14 cellular contexts compared by ENCODE assay signal in genomic region chr17:8106980-8107379, GRCh38. TPM values are rescaled to one million over a fixed set of nuclear protein-coding genes. Genes with fewer than 3 reads are reported as not detected.
DNase-seq lines count a peak whose midpoint lies in the region; ATAC-seq, FAIRE-seq and TF ChIP-seq lines count a peak whose summit lies in the region.
"Not testable (repeated sequence)": the region's sequence is repeated elsewhere in the genome, so short reads cannot be mapped to it uniquely, and the experiment has no call there.
"Had no signal": no experiment of that assay in that cellular context is flagged by ENCODE, and none has a peak within 500 bp of the region (broad histone marks: within the 10 kb centered on the region; RNA-seq: fewer than 3 reads in every experiment).

No MANE protein-coding gene starts in this region.

- H3K4me1 ChIP-seq in K562 (replicated peaks in 1 of 2; ENCODE audit: control insufficient read depth in 2 of 2, insufficient read depth in 2 of 2, low read length in 2 of 2) (peaks cover 10 to 19% of the 10 kb centered on the region in 2 experiments; a peak in 4 of 5 replicates), foreskin keratinocyte (peaks cover 20% of the 10 kb centered on the region)

- POLR2A ChIA-PET in CD4-positive, alpha-beta T cell (lab: Charles Lee); RWPE1 (lab: Yijun Ruan, JAX; ENCODE audit: low non-redundant PET); K562 (lab: Yijun Ruan, JAX): not testable (repeated sequence)

- H3K4me2 ChIP-seq in K562 (ENCODE audit: insufficient read depth, low read length), result not testable (repeated sequence)

- not testable (repeated sequence) for H3K27me3 Mint-ChIP-seq in CD4-positive, alpha-beta T cell
- peaks cover 14% of the 10 kb centered on the region for H3K27me3 Mint-ChIP-seq in stimulated activated naive CD8-positive, alpha-beta T cell treated with anti-CD3 and anti-CD28 coated beads, Interleukin-15, Interleukin-2, amounts not matched to agents 100 ng/mL and 50 ng/mL, for 24 hours

- CTCF ChIA-PET in CD4-positive, alpha-beta T cell (lab: Charles Lee), result interaction anchor here (0.9 kb wide), 1 partner anchor 12 kb away, joined by 5 read pairs; the partner anchor contains the start of gene ALOXE3
- CTCF ChIA-PET in RWPE1 (lab: Yijun Ruan, JAX) (interaction anchor here (0.8 to 1.3 kb wide), 4 partner anchors 14 to 33 kb away, joined by 3 to 5 read pairs (median 4); no protein-coding TSS in a partner anchor), K562 (lab: Yijun Ruan, JAX; ENCODE audit: low intra/inter-chr PET ratio) (interaction anchor here (0.6 kb wide), 1 partner anchor 48 kb away, joined by 3 read pairs; no protein-coding TSS in a partner anchor)

- not testable (repeated sequence) for TF ChIP-seq EP300 in K562 (IDR thresholded peaks at IDR 0.05; ENCODE audit: low read length)

- WGBS in K562 (ENCODE audit: insufficient coverage, low coverage, missing lambda C conversion rate), result 64% methylated on average over 4 of the region's 4 CpGs

- FAIRE-seq in K562 (lab: Jason Lieb, UNC), result not testable (repeated sequence)

- in situ Hi-C loops in K562 (cut with MboI), result not testable (repeated sequence)

- intact Hi-C loops in CD4-positive, alpha-beta T cell (cut with DNase I, micrococcal nuclease); K562 (cut with micrococcal nuclease): not testable (repeated sequence)

- H3K36me3 ChIP-seq in K562 (ENCODE audit: control insufficient read depth, insufficient read depth, low read length), result not testable (repeated sequence)

- not testable (repeated sequence) for H3K4me1 Mint-ChIP-seq in CD4-positive, alpha-beta T cell (ENCODE audit: low read depth); stimulated activated naive CD8-positive, alpha-beta T cell treated with anti-CD3 and anti-CD28 coated beads, Interleukin-15, Interleukin-2, amounts not matched to agents 100 ng/mL and 50 ng/mL, for 24 hours (ENCODE audit: low read depth)

- not testable (repeated sequence) for H4K20me1 ChIP-seq in K562 (replicated peaks; ENCODE audit: control insufficient read depth, insufficient read depth, low read length)

- ATAC-seq in CD4-positive, alpha-beta T cell (ENCODE audit: poor library complexity); K562; foreskin keratinocyte: not testable (repeated sequence)

- not testable (repeated sequence) for BruUV-seq in K562 (replicated peaks; lab: Mats Ljungman, UMichigan)

- not testable (repeated sequence) for TF ChIP-seq POLR2A in K562 (conservative IDR thresholded peaks at IDR 0.05)

- H3K4me3 Mint-ChIP-seq in CD4-positive, alpha-beta T cell, result peak overlapping the region; percentile 14
- not testable (repeated sequence) for H3K4me3 Mint-ChIP-seq in stimulated activated naive CD8-positive, alpha-beta T cell treated with anti-CD3 and anti-CD28 coated beads, Interleukin-15, Interleukin-2, amounts not matched to agents 100 ng/mL and 50 ng/mL, for 24 hours

- H3K9me3 ChIP-seq in CD4-positive, alpha-beta T cell (ENCODE audit: control insufficient read depth, low read length); K562 (replicated peaks; ENCODE audit: control insufficient read depth, insufficient read depth, low read depth, low read length): not testable (repeated sequence)

- not testable (repeated sequence) for H3K9ac ChIP-seq in K562 (ENCODE audit: insufficient read depth in 1 of 2, low read depth in 2 of 2, low read length in 2 of 2)

- H3K9me1 ChIP-seq in K562 (ENCODE audit: control insufficient read depth, insufficient read depth, low read length), result not testable (repeated sequence)

- H3K9me3 Mint-ChIP-seq in CD4-positive, alpha-beta T cell; stimulated activated naive CD8-positive, alpha-beta T cell treated with anti-CD3 and anti-CD28 coated beads, Interleukin-15, Interleukin-2, amounts not matched to agents 100 ng/mL and 50 ng/mL, for 24 hours: not testable (repeated sequence)

- H3K4me3 ChIP-seq in K562, result not testable (repeated sequence)

- DNase-seq in CD4-positive, alpha-beta T cell; RWPE1 (ENCODE audit: low spot score); K562 (ENCODE audit: extremely low read depth in 1 of 4, low spot score in 3 of 4); epithelial cell of prostate (ENCODE audit: low read depth, low spot score); foreskin keratinocyte: not testable (repeated sequence)

- H3K27ac ChIP-seq in CD4-positive, alpha-beta T cell (ENCODE audit: low read depth, low read length); K562 (ENCODE audit: extremely low read depth, low read depth, low read length): not testable (repeated sequence)
- peak overlapping the region; percentile 60 for H3K27ac ChIP-seq in RWPE1
- H3K27ac ChIP-seq in epithelial cell of prostate, result peak overlapping the region; percentile 99
- peak overlapping the region; percentile 65 for H3K27ac ChIP-seq in foreskin keratinocyte

- H3K79me2 ChIP-seq in K562 (ENCODE audit: control insufficient read depth, insufficient read depth, low read length), result not testable (repeated sequence)

- TF ChIP-seq RAD21 in K562 (CRISPR knock-in tag; conservative IDR thresholded peaks at IDR 0.05 in 1 of 2, IDR thresholded peaks at IDR 0.05 in 1 of 2), result not testable (repeated sequence)

- H3K27ac Mint-ChIP-seq in CD4-positive, alpha-beta T cell, result not testable (repeated sequence)
- H3K27ac Mint-ChIP-seq in stimulated activated naive CD8-positive, alpha-beta T cell treated with anti-CD3 and anti-CD28 coated beads, Interleukin-15, Interleukin-2, amounts not matched to agents 100 ng/mL and 50 ng/mL, for 24 hours, result peak overlapping the region; percentile 22

- not testable (repeated sequence) for H2AFZ ChIP-seq in K562 (ENCODE audit: low read depth, low read length)

- H3K36me3 Mint-ChIP-seq in CD4-positive, alpha-beta T cell (ENCODE audit: low read depth); stimulated activated naive CD8-positive, alpha-beta T cell treated with anti-CD3 and anti-CD28 coated beads, Interleukin-15, Interleukin-2, amounts not matched to agents 100 ng/mL and 50 ng/mL, for 24 hours (ENCODE audit: low read depth): not testable (repeated sequence)

- H3K27me3 ChIP-seq in CD4-positive, alpha-beta T cell (ENCODE audit: control insufficient read depth, insufficient read depth, low read length); K562 (ENCODE audit: control insufficient read depth in 2 of 2, insufficient read depth in 2 of 2, low read length in 2 of 2); foreskin keratinocyte: not testable (repeated sequence)

- TF ChIP-seq CTCF in CD4-positive, alpha-beta T cell (IDR thresholded peaks at IDR 0.05); RWPE1 (conservative IDR thresholded peaks at IDR 0.05; ENCODE audit: low read depth); K562 (IDR thresholded peaks at IDR 0.05 in 2 of 3, conservative IDR thresholded peaks at IDR 0.05 in 1 of 3; ENCODE audit: insufficient read depth in 2 of 3, low read depth in 1 of 3, low read length in 3 of 3); foreskin keratinocyte (conservative IDR thresholded peaks at IDR 0.05): not testable (repeated sequence)

RNA-seq across cellular contexts. Expression of gene ALOXE3, which starts 11.3 kb away (rescaled TPM):
- total RNA-seq in CD4-positive, alpha-beta T cell, result under 1 TPM; 0.81 to 0.91 TPM
- total RNA-seq in K562 (2011; cell fraction: chromatin; rRNA removed; ENCODE audit: low replicate concordance), result 0.12 TPM in 1 of 2 replicates, not detected in the other
- total RNA-seq in K562 (2011; cell fraction: nucleolus; rRNA removed), result not detected in 2 replicates
- not detected in 2 replicates for total RNA-seq in K562 (2011; cell fraction: nucleoplasm; rRNA removed)
- total RNA-seq in K562 (2014; rRNA removed) (not detected in 2 replicates), K562 (2014; rRNA removed; fragmentation: Illumina TruSeq; extraction: Trizol) (not detected in 2 replicates), K562 (2015; rRNA removed; fragmentation: Illumina TruSeq; extraction: Trizol) (0.04 TPM in 1 of 2 replicates, not detected in the other), K562 (2021) (not detected in 2 replicates), foreskin keratinocyte (2.4 and 4.7 TPM in 2 replicates)
- polyA plus RNA-seq in K562 (2011; rRNA removed) (not detected in 2 replicates), K562 (2014; fragmentation: Illumina TruSeq; extraction: Trizol) (not detected in 2 replicates), K562 (2014; fragmentation: Nextera tagmentation; extraction: Ambion mirVana) (not detected), K562 (2014; rRNA removed) (0.04 TPM in 1 of 2 replicates, not detected in the other), foreskin keratinocyte (4.0 and 8.4 TPM in 2 replicates)
- not detected in 2 replicates for polyA plus RNA-seq in K562 (2011; cell fraction: cytosol; rRNA removed)
- 0.03 and 0.06 TPM in 2 replicates for polyA plus RNA-seq in K562 (2011; cell fraction: nucleus; rRNA removed)
- 0.14 TPM in 1 of 2 replicates, not detected in the other for polyA plus RNA-seq in K562 (2012)
- polyA minus RNA-seq in K562 (2011; rRNA and poly(A)+ RNA removed), result not detected in 2 replicates
- polyA minus RNA-seq in K562 (2011; cell fraction: cytosol; rRNA and poly(A)+ RNA removed), result not detected in 2 replicates
- polyA minus RNA-seq in K562 (2011; cell fraction: nucleus; rRNA and poly(A)+ RNA removed), result not detected in 2 replicates
- total RNA-seq: A172; B cell; CD8-positive, alpha-beta memory T cell; Daoy; GM12878 had no signal
- polyA plus RNA-seq: CD8-positive, alpha-beta memory T cell had no signal

RNA-seq across cellular contexts. Expression of gene HES7, which starts 16.9 kb away (rescaled TPM):
- under 1 TPM; 0.52 to 0.53 TPM for total RNA-seq in CD4-positive, alpha-beta T cell
- 0.51 and 1.1 TPM in 2 replicates for total RNA-seq in K562 (2011; cell fraction: chromatin; rRNA removed; ENCODE audit: low replicate concordance)
- total RNA-seq in K562 (2011; cell fraction: nucleolus; rRNA removed), result 0.92 and 1.2 TPM in 2 replicates
- 0.66 and 1.3 TPM in 2 replicates for total RNA-seq in K562 (2011; cell fraction: nucleoplasm; rRNA removed)
- total RNA-seq in K562 (2014; rRNA removed) (0.09 and 0.45 TPM in 2 replicates), K562 (2014; rRNA removed; fragmentation: Illumina TruSeq; extraction: Trizol) (0.22 TPM in 1 of 2 replicates, not detected in the other), K562 (2015; rRNA removed; fragmentation: Illumina TruSeq; extraction: Trizol) (not detected in 2 replicates), K562 (2021) (1.1 and 2.2 TPM in 2 replicates), foreskin keratinocyte (1.0 and 1.1 TPM in 2 replicates)
- polyA plus RNA-seq in K562 (2011; rRNA removed) (0.14 and 0.31 TPM in 2 replicates), K562 (2014; fragmentation: Illumina TruSeq; extraction: Trizol) (0.11 and 0.13 TPM in 2 replicates), K562 (2014; fragmentation: Nextera tagmentation; extraction: Ambion mirVana) (under 1 TPM; 0.03 to 0.06 TPM), K562 (2014; rRNA removed) (0.16 and 1.7 TPM in 2 replicates), foreskin keratinocyte (2.6 and 2.8 TPM in 2 replicates)
- 0.16 and 0.94 TPM in 2 replicates for polyA plus RNA-seq in K562 (2011; cell fraction: cytosol; rRNA removed)
- polyA plus RNA-seq in K562 (2011; cell fraction: nucleus; rRNA removed), result 1.4 and 3.3 TPM in 2 replicates
- 0.22 and 0.29 TPM in 2 replicates for polyA plus RNA-seq in K562 (2012)
- 0.11 TPM in 1 of 2 replicates, not detected in the other for polyA minus RNA-seq in K562 (2011; rRNA and poly(A)+ RNA removed)
- not detected in 2 replicates for polyA minus RNA-seq in K562 (2011; cell fraction: cytosol; rRNA and poly(A)+ RNA removed)
- 0.56 and 0.94 TPM in 2 replicates for polyA minus RNA-seq in K562 (2011; cell fraction: nucleus; rRNA and poly(A)+ RNA removed)
- total RNA-seq: A172; B cell; CD4-positive, alpha-beta memory T cell had no signal
- polyA plus RNA-seq: BJ; CD4-positive, alpha-beta memory T cell; CD8-positive, alpha-beta memory T cell had no signal

RNA-seq across cellular contexts. Expression of gene ALOX12B, which starts 19.5 kb away (rescaled TPM):
- total RNA-seq in CD4-positive, alpha-beta T cell, result under 1 TPM in 1 of 2 experiments, not detected in 1; 0.41 TPM
- not detected in 2 replicates for total RNA-seq in K562 (2011; cell fraction: chromatin; rRNA removed; ENCODE audit: low replicate concordance)
- not detected in 2 replicates for total RNA-seq in K562 (2011; cell fraction: nucleolus; rRNA removed)
- total RNA-seq in K562 (2011; cell fraction: nucleoplasm; rRNA removed), result not detected in 2 replicates
- total RNA-seq in K562 (2014; rRNA removed), result not detected in 2 replicates
- total RNA-seq in K562 (2014; rRNA removed; fragmentation: Illumina TruSeq; extraction: Trizol), result not detected in 2 replicates
- total RNA-seq in K562 (2015; rRNA removed; fragmentation: Illumina TruSeq; extraction: Trizol), result not detected in 2 replicates
- total RNA-seq in K562 (2021), result not detected in 2 replicates
- not detected in 2 replicates for polyA plus RNA-seq in K562 (2011; rRNA removed)
- polyA plus RNA-seq in K562 (2011; cell fraction: cytosol; rRNA removed), result not detected in 2 replicates
- not detected in 2 replicates for polyA plus RNA-seq in K562 (2011; cell fraction: nucleus; rRNA removed)
- polyA plus RNA-seq in K562 (2012), result not detected in 2 replicates
- polyA plus RNA-seq in K562 (2014; fragmentation: Illumina TruSeq; extraction: Trizol), result not detected in 2 replicates
- polyA plus RNA-seq in K562 (2014; fragmentation: Nextera tagmentation; extraction: Ambion mirVana), result not detected
- not detected in 2 replicates for polyA plus RNA-seq in K562 (2014; rRNA removed)
- polyA minus RNA-seq in K562 (2011; rRNA and poly(A)+ RNA removed), result not detected in 2 replicates
- not detected in 2 replicates for polyA minus RNA-seq in K562 (2011; cell fraction: cytosol; rRNA and poly(A)+ RNA removed)
- polyA minus RNA-seq in K562 (2011; cell fraction: nucleus; rRNA and poly(A)+ RNA removed), result not detected in 2 replicates
- total RNA-seq in foreskin keratinocyte, result 0.25 and 0.31 TPM in 2 replicates
- 0.30 and 0.43 TPM in 2 replicates for polyA plus RNA-seq in foreskin keratinocyte
- total RNA-seq: A172, Daoy, G401 had no signal
- polyA plus RNA-seq: BJ; CD8-positive, alpha-beta memory T cell had no signal

RNA-seq across cellular contexts. Expression of gene PER1, which starts 45.2 kb away (rescaled TPM):
- 1,000 to 10,000 TPM; 1,723 to 1,794 TPM for total RNA-seq in CD4-positive, alpha-beta T cell
- total RNA-seq in K562 (2011; cell fraction: chromatin; rRNA removed; ENCODE audit: low replicate concordance), result 48.2 and 140 TPM in 2 replicates
- 69.2 and 70.9 TPM in 2 replicates for total RNA-seq in K562 (2011; cell fraction: nucleolus; rRNA removed)
- 56.7 and 63.2 TPM in 2 replicates for total RNA-seq in K562 (2011; cell fraction: nucleoplasm; rRNA removed)
- total RNA-seq in K562 (2014; rRNA removed) (4.5 and 10.5 TPM in 2 replicates), K562 (2014; rRNA removed; fragmentation: Illumina TruSeq; extraction: Trizol) (1.3 and 2.1 TPM in 2 replicates), K562 (2015; rRNA removed; fragmentation: Illumina TruSeq; extraction: Trizol) (1.6 and 2.0 TPM in 2 replicates), K562 (2021) (24.4 and 26.0 TPM in 2 replicates), foreskin keratinocyte (25.8 and 28.2 TPM in 2 replicates)
- polyA plus RNA-seq in K562 (2011; rRNA removed) (3.4 and 11.1 TPM in 2 replicates), K562 (2014; fragmentation: Illumina TruSeq; extraction: Trizol) (6.7 and 11.2 TPM in 2 replicates), K562 (2014; fragmentation: Nextera tagmentation; extraction: Ambion mirVana) (under 1 TPM; 0.13 to 0.25 TPM), K562 (2014; rRNA removed) (11.0 TPM in 2 replicates), foreskin keratinocyte (15.2 and 19.9 TPM in 2 replicates)
- 2.9 and 4.2 TPM in 2 replicates for polyA plus RNA-seq in K562 (2011; cell fraction: cytosol; rRNA removed)
- 21.8 and 47.2 TPM in 2 replicates for polyA plus RNA-seq in K562 (2011; cell fraction: nucleus; rRNA removed)
- polyA plus RNA-seq in K562 (2012), result 8.0 and 12.4 TPM in 2 replicates
- polyA minus RNA-seq in K562 (2011; rRNA and poly(A)+ RNA removed), result 3.6 and 5.6 TPM in 2 replicates
- 14.1 and 21.2 TPM in 2 replicates for polyA minus RNA-seq in K562 (2011; cell fraction: cytosol; rRNA and poly(A)+ RNA removed)
- 17.4 and 17.8 TPM in 2 replicates for polyA minus RNA-seq in K562 (2011; cell fraction: nucleus; rRNA and poly(A)+ RNA removed)

RNA-seq across cellular contexts. Expression of gene VAMP2, which starts 55.8 kb away (rescaled TPM):
- total RNA-seq in CD4-positive, alpha-beta T cell, result 100 to 1,000 TPM; 351 to 366 TPM
- total RNA-seq in K562 (2011; cell fraction: chromatin; rRNA removed; ENCODE audit: low replicate concordance), result 54.5 and 58.1 TPM in 2 replicates
- 32.9 and 33.8 TPM in 2 replicates for total RNA-seq in K562 (2011; cell fraction: nucleolus; rRNA removed)
- 75.0 and 137 TPM in 2 replicates for total RNA-seq in K562 (2011; cell fraction: nucleoplasm; rRNA removed)
- 5.9 and 6.0 TPM in 2 replicates for total RNA-seq in K562 (2014; rRNA removed)
- 4.8 and 5.5 TPM in 2 replicates for total RNA-seq in K562 (2014; rRNA removed; fragmentation: Illumina TruSeq; extraction: Trizol)
- total RNA-seq in K562 (2015; rRNA removed; fragmentation: Illumina TruSeq; extraction: Trizol), result 4.4 and 4.9 TPM in 2 replicates
- 17.5 and 23.4 TPM in 2 replicates for total RNA-seq in K562 (2021)
- polyA plus RNA-seq in K562 (2011; rRNA removed), result 13.4 and 22.8 TPM in 2 replicates
- 13.3 and 24.8 TPM in 2 replicates for polyA plus RNA-seq in K562 (2011; cell fraction: cytosol; rRNA removed)
- polyA plus RNA-seq in K562 (2011; cell fraction: nucleus; rRNA removed), result 83.4 and 84.6 TPM in 2 replicates
- 24.0 and 57.3 TPM in 2 replicates for polyA plus RNA-seq in K562 (2012)
- polyA plus RNA-seq in K562 (2014; fragmentation: Illumina TruSeq; extraction: Trizol), result 28.1 and 31.8 TPM in 2 replicates
- polyA plus RNA-seq in K562 (2014; fragmentation: Nextera tagmentation; extraction: Ambion mirVana), result 1 to 10 TPM; 2.3 to 3.2 TPM
- polyA plus RNA-seq in K562 (2014; rRNA removed), result 22.9 and 23.3 TPM in 2 replicates
- polyA minus RNA-seq in K562 (2011; rRNA and poly(A)+ RNA removed), result 4.4 and 4.6 TPM in 2 replicates
- polyA minus RNA-seq in K562 (2011; cell fraction: cytosol; rRNA and poly(A)+ RNA removed), result 4.1 and 5.7 TPM in 2 replicates
- 10.6 and 12.4 TPM in 2 replicates for polyA minus RNA-seq in K562 (2011; cell fraction: nucleus; rRNA and poly(A)+ RNA removed)
- 5.5 and 6.9 TPM in 2 replicates for total RNA-seq in foreskin keratinocyte
- 15.2 and 17.7 TPM in 2 replicates for polyA plus RNA-seq in foreskin keratinocyte
